ENCODE assay signal across 8 cellular contexts in the genomic region with DNA sequence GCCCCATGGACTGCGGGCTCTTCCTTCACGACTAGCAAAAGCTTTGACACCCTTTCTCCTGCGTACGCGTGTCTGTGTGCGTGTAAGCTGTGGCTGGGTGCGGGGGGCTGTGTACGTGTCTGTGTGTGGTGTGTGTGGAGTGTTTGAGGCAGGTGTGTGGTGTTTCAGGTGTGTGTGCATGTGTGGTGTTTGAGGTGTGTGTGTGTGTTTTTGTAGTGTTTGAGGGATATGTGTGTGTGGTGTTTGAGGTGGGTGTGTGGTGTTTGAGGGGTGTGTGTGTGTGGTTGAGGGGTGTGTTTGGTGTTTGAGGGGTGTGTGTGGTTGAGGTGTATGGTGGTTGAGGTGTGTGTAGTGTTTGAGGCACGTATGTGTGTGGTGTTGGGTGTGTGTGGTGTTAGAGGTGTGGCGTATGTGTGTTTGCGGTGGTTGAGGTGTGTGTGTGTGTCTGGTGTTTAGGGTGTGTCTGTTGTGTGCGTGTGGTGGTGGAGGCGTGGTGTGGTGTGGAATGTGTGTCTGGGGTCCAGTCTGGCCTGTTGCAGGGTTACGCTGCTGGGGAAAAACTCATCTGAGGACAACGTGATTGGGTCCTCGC. TPM values are rescaled to one million over a fixed set of nuclear protein-coding genes. Genes with fewer than 3 reads are reported as not detected.
DNase-seq lines count a peak whose midpoint lies in the region; ATAC-seq, FAIRE-seq and TF ChIP-seq lines count a peak whose summit lies in the region.

No MANE protein-coding gene starts in this region.

- DNase-seq in GM03348 (ENCODE audit: low spot score) (peak; percentile 4), epithelial cell of esophagus (ENCODE audit: low read depth) (no peak), KBM-7 (no peak), frontal cortex (ENCODE audit: low spot score in 2 of 2) (no peak)

- H2AFZ ChIP-seq in OCI-LY3 (ENCODE audit: low read depth, low read length), result peak overlapping the region; percentile 29; the same call in 1 of the 2 replicates
- peak overlapping the region; percentile 83 for H2AFZ ChIP-seq in parathyroid adenoma

- no peak for ATAC-seq in GM18867 (IDR thresholded peaks at IDR 0.05; ENCODE audit: unreplicated experiment)
- ATAC-seq in HG02973 (IDR thresholded peaks at IDR 0.05; ENCODE audit: unreplicated experiment), result no peak

- H3K9me3 ChIP-seq in OCI-LY3 (ENCODE audit: insufficient read depth, low read length), result no peaks in the 10 kb centered on the region
- no peaks in the 10 kb centered on the region for H3K9me3 ChIP-seq in parathyroid adenoma (ENCODE audit: control insufficient read depth, low read length)

- peak overlapping the region; percentile 95 for H3K4me2 ChIP-seq in OCI-LY3 (ENCODE audit: low read length)
- H3K4me2 ChIP-seq in parathyroid adenoma (ENCODE audit: low read length), result peak overlapping the region; percentile 89

- FAIRE-seq in frontal cortex (lab: Jason Lieb, UNC), result no peak

- H3K9ac ChIP-seq in OCI-LY3 (ENCODE audit: low read length) (peak overlapping the region; percentile 69), parathyroid adenoma (peak overlapping the region; percentile 46)

- in situ Hi-C loops in KBM-7 (cut with MboI; ENCODE audit: low pct_unique_long_range_greater_than_20kb, low sequenced_read_pairs), result no loop called here

- peak overlapping the region; percentile 88 for H3K4me3 ChIP-seq in OCI-LY3 (ENCODE audit: low read length)
- H3K4me3 ChIP-seq in epithelial cell of esophagus (ENCODE audit: low read length), result peak overlapping the region; percentile 73
- H3K4me3 ChIP-seq in parathyroid adenoma (ENCODE audit: low read depth, low read length), result peak overlapping the region; percentile 79

- no peaks in the 10 kb centered on the region for H3K27me3 ChIP-seq in OCI-LY3 (ENCODE audit: low read depth, low read length)
- no peaks in the 10 kb centered on the region for H3K27me3 ChIP-seq in parathyroid adenoma (ENCODE audit: control insufficient read depth, insufficient read depth, low read length)

- no peaks in the 10 kb centered on the region for H3K36me3 ChIP-seq in OCI-LY3 (replicated peaks; ENCODE audit: low read depth, low read length)
- H3K36me3 ChIP-seq in parathyroid adenoma (ENCODE audit: control insufficient read depth, insufficient read depth, low read length), result no peaks in the 10 kb centered on the region

- no peak overlapping the region for H3K27ac ChIP-seq in OCI-LY3 (ENCODE audit: low read length)
- peak overlapping the region; percentile 42 for H3K27ac ChIP-seq in parathyroid adenoma

- no peak for TF ChIP-seq CTCF in OCI-LY3 (IDR thresholded peaks at IDR 0.05; ENCODE audit: low read depth, low read length)
- no peak for TF ChIP-seq CTCF in epithelial cell of esophagus (IDR thresholded peaks at IDR 0.05; ENCODE audit: insufficient read depth, low read depth, low read length, missing control alignments)
- TF ChIP-seq CTCF in parathyroid adenoma (IDR thresholded peaks at IDR 0.05), result no peak

- no peaks in the 10 kb centered on the region for H4K20me1 ChIP-seq in OCI-LY3 (ENCODE audit: insufficient read depth, low read length)

- H3K4me1 ChIP-seq in OCI-LY3 (ENCODE audit: low read length) (peaks cover 4% of the 10 kb centered on the region), parathyroid adenoma (no peaks in the 10 kb centered on the region)

- H3K79me2 ChIP-seq in OCI-LY3 (ENCODE audit: low read length) (no peaks in the 10 kb centered on the region), parathyroid adenoma (no peaks in the 10 kb centered on the region)

RNA-seq across cellular contexts. Expression of gene ARSA, which starts 0.7 kb away (rescaled TPM):
- total RNA-seq in frontal cortex, result 4.5 TPM

RNA-seq across cellular contexts. Expression of gene MAPK8IP2, which starts 28.0 kb away (rescaled TPM):
- 60.3 TPM for total RNA-seq in frontal cortex

RNA-seq across cellular contexts. Expression of gene SHANK3, which starts 44.0 kb away (rescaled TPM):
- total RNA-seq in frontal cortex, result 4.1 TPM

RNA-seq across cellular contexts. Expression of gene CHKB, which starts 46.0 kb away (rescaled TPM):
- 28.1 TPM for total RNA-seq in frontal cortex

RNA-seq across cellular contexts. Expression of gene CPT1B, which starts 50.4 kb away (rescaled TPM):
- total RNA-seq in frontal cortex, result 5.7 TPM
